In the genomic region with DNA sequence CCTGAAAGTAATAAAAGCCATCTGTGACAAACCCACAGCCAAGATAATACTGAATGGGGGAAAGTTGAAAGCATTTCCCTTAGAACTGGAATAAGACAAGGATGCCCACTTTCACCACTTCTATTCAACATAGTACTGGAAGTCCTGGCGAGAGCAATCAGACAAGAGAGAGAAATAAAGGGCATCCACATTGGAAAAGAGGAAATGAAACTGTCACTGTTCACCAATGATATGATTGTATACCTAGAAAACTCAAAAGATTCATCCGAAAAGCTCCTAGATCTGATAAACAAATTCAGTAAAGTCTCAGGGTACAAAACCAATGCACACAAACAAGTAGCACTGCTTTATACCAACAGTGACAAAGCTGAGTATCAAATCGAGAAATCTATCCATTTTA, we compare ENCODE assay signal across 37 cellular contexts.
"Had no signal": no experiment of that assay in that cellular context is flagged by ENCODE, and none has a peak within 500 bp of the region (broad histone marks: within the 10 kb centered on the region; RNA-seq: fewer than 3 reads in every experiment).

No MANE protein-coding gene starts in this region.

- H3K27me3 Mint-ChIP-seq: activated CD4-positive, alpha-beta memory T cell treated with anti-CD3 and anti-CD28 coated beads, Interleukin-2, amount 10 ng/mL, durations not matched to agents 7 days and 5 days; activated CD8-positive, alpha-beta memory T cell treated with anti-CD3 and anti-CD28 coated beads, Interleukin-2, amount 10 ng/mL, durations not matched to agents 7 days and 5 days; activated naive CD4-positive, alpha-beta T cell treated with anti-CD3 and anti-CD28 coated beads, Interleukin-2, amount 10 ng/mL, durations not matched to agents 7 days and 5 days; activated naive CD8-positive, alpha-beta T cell; activated naive CD8-positive, alpha-beta T cell treated with anti-CD3 and anti-CD28 coated beads, Interleukin-2, amount 50 U/mL, for 24 hours; brain had no signal

- H3K4me3 Mint-ChIP-seq: activated CD4-positive, alpha-beta memory T cell treated with anti-CD3 and anti-CD28 coated beads, Interleukin-2, amount 10 ng/mL, durations not matched to agents 7 days and 5 days; activated CD8-positive, alpha-beta memory T cell treated with anti-CD3 and anti-CD28 coated beads, Interleukin-2, amount 10 ng/mL, durations not matched to agents 7 days and 5 days; activated naive CD4-positive, alpha-beta T cell treated with anti-CD3 and anti-CD28 coated beads, Interleukin-2, amount 10 ng/mL, durations not matched to agents 7 days and 5 days; activated naive CD8-positive, alpha-beta T cell; activated naive CD8-positive, alpha-beta T cell treated with anti-CD3 and anti-CD28 coated beads, Interleukin-2, amount 50 U/mL, for 24 hours; brain had no signal

- H3K36me3 ChIP-seq: Peyer's patch, WERI-Rb-1 had no signal

- H3K4me1 Mint-ChIP-seq: activated CD4-positive, alpha-beta memory T cell treated with anti-CD3 and anti-CD28 coated beads, Interleukin-2, amount 10 ng/mL, durations not matched to agents 7 days and 5 days; activated CD8-positive, alpha-beta memory T cell treated with anti-CD3 and anti-CD28 coated beads, Interleukin-2, amount 10 ng/mL, durations not matched to agents 7 days and 5 days; activated naive CD4-positive, alpha-beta T cell treated with anti-CD3 and anti-CD28 coated beads, Interleukin-2, amount 10 ng/mL, durations not matched to agents 7 days and 5 days; activated naive CD8-positive, alpha-beta T cell treated with anti-CD3 and anti-CD28 coated beads, Interleukin-2, amount 50 U/mL, for 24 hours; brain had no signal

- H3K4me3 ChIP-seq: K562, Peyer's patch had no signal

- H3K4me1 ChIP-seq: Peyer's patch had no signal

- H3K36me3 Mint-ChIP-seq: activated CD8-positive, alpha-beta memory T cell treated with anti-CD3 and anti-CD28 coated beads, Interleukin-2, amount 10 ng/mL, durations not matched to agents 7 days and 5 days; activated naive CD4-positive, alpha-beta T cell treated with anti-CD3 and anti-CD28 coated beads, Interleukin-2, amount 10 ng/mL, durations not matched to agents 7 days and 5 days; activated naive CD8-positive, alpha-beta T cell; brain had no signal

- H3K27me3 ChIP-seq: Peyer's patch had no signal

- H3K27ac ChIP-seq: Peyer's patch, RWPE1, WERI-Rb-1 had no signal

- H3K9me3 Mint-ChIP-seq: activated naive CD8-positive, alpha-beta T cell treated with anti-CD3 and anti-CD28 coated beads, Interleukin-2, amount 50 U/mL, for 24 hours; brain had no signal

- H3K27ac Mint-ChIP-seq: activated CD4-positive, alpha-beta memory T cell treated with anti-CD3 and anti-CD28 coated beads, Interleukin-2, amount 10 ng/mL, durations not matched to agents 7 days and 5 days; activated CD8-positive, alpha-beta memory T cell treated with anti-CD3 and anti-CD28 coated beads, Interleukin-2, amount 10 ng/mL, durations not matched to agents 7 days and 5 days; activated naive CD4-positive, alpha-beta T cell treated with anti-CD3 and anti-CD28 coated beads, Interleukin-2, amount 10 ng/mL, durations not matched to agents 7 days and 5 days; activated naive CD8-positive, alpha-beta T cell; activated naive CD8-positive, alpha-beta T cell treated with anti-CD3 and anti-CD28 coated beads, Interleukin-2, amount 50 U/mL, for 24 hours; brain had no signal

- DNase-seq: activated CD4-positive, alpha-beta memory T cell treated with anti-CD3 and anti-CD28 coated beads, Interleukin-2, amount 10 ng/mL, durations not matched to agents 7 days and 5 days; activated CD4-positive, alpha-beta T cell treated with anti-CD3 and anti-CD28 coated beads for 1 hour; activated CD4-positive, alpha-beta T cell treated with anti-CD3 and anti-CD28 coated beads for 48 hours; activated CD4-positive, CD25-positive, alpha-beta regulatory T cell; activated CD8-positive, alpha-beta memory T cell treated with anti-CD3 and anti-CD28 coated beads for 24 hours; activated CD8-positive, alpha-beta memory T cell treated with anti-CD3 and anti-CD28 coated beads, Interleukin-2, amount 10 ng/mL, durations not matched to agents 7 days and 5 days; activated CD8-positive, alpha-beta memory T cell treated with anti-CD3 and anti-CD28 coated beads, Interleukin-2, amount 50 U/mL, for 48 hours; activated effector memory CD4-positive, alpha-beta T cell treated with Interleukin-2 at 50 U/mL for 16 hours; activated naive CD4-positive, alpha-beta T cell treated with anti-CD3 and anti-CD28 coated beads, Interleukin-2, amount 10 ng/mL, durations not matched to agents 7 days and 5 days; activated naive CD8-positive, alpha-beta T cell treated with anti-CD3 and anti-CD28 coated beads, Interleukin-2, amount 50 U/mL, for 24 hours; activated T-cell treated with anti-CD3 and anti-CD28 coated beads, Interleukin-2, amount 50 U/mL, for 48 hours; anterior cingulate cortex; caudate nucleus; cerebellar nuclear complex; MV-4-11; NCI-H1092 treated with DMSO at 0.1 percent for 48 hours; NCI-H1417; NCI-H146; NCI-H187; NCI-H2029 treated with DMSO at 0.1 percent for 48 hours; NCI-H2107; NCI-H2171; NCI-H510A; NCI-H526; NCI-H748 treated with DMSO at 0.1 percent for 48 hours; NK-92 treated with Interleukin-12 subunit alpha and Interleukin-12 subunit beta, amount 100 ng/mL, for 24 hours; PC-3; Peyer's patch; SIG-M5; T-helper 1 cell; T-helper 2 cell; T1000; WERI-Rb-1 had no signal
